Comparison of ENCODE assay signal across 8 cellular contexts in genomic region chr2:231785822-231786176, GRCh38. TPM values are rescaled to one million over a fixed set of nuclear protein-coding genes. Genes with fewer than 3 reads are reported as not detected.
A peak's percentile ranks its signal among the peaks of the same experiment; 100 is the strongest.
DNase-seq lines count a peak whose midpoint lies in the region; ATAC-seq, FAIRE-seq and TF ChIP-seq lines count a peak whose summit lies in the region.

No MANE protein-coding gene starts in this region.

- RAD21 ChIA-PET in HCT116 (lab: Charles Lee; ENCODE audit: low non-redundant PET in 1 of 2, low total read pairs in 2 of 2, uncharacterized antibody in 2 of 2, unreplicated experiment in 2 of 2) (no interaction called here), GM12878 (lab: Charles Lee; ENCODE audit: unreplicated experiment) (interaction anchor here (0.6 to 3.4 kb wide), 14 partner anchors 13 to 172 kb away, joined by 3 to 20 read pairs (median 6); partner anchors contain the start of gene PTMA)

- H3K79me2 ChIP-seq in HCT116 (ENCODE audit: insufficient read depth, low read length) (peaks cover 52% of the 10 kb centered on the region), GM12878 (ENCODE audit: control insufficient read depth, insufficient read depth, low read length) (peaks cover 39% of the 10 kb centered on the region)

- in situ Hi-C loops in GM12878 (cut with MboI), result no loop called here
- in situ Hi-C loops in G401 (cut with HindIII; ENCODE audit: low sequenced_read_pairs), result no loop called here

- under 1% methylated on average over 6 of the region's 6 CpGs for WGBS in GM12878 (ENCODE audit: insufficient coverage, insufficient replicate concordance, low lambda C conversion rate, missing lambda C conversion rate)
- 41 to 59% methylated on average over 6 of the region's 6 CpGs for WGBS in mesodermal cell (ENCODE audit: insufficient coverage in 2 of 2), 2 experiments

- H3K36me3 ChIP-seq in HCT116 (ENCODE audit: control insufficient read depth in 1 of 2, insufficient read depth in 2 of 2, low read length in 2 of 2) (peaks cover 4 to 15% of the 10 kb centered on the region in 2 experiments; a peak in 3 of 4 replicates), GM12878 (ENCODE audit: control insufficient read depth in 2 of 2, insufficient read depth in 2 of 2, low read length in 1 of 2) (peaks cover 0 to 2% of the 10 kb centered on the region in 2 experiments; a peak in 1 of 4 replicates), mesodermal cell (ENCODE audit: control insufficient read depth, insufficient read depth, low read length) (peaks cover 27% of the 10 kb centered on the region)

- intact Hi-C loops in HCT116 (cut with micrococcal nuclease) (loop anchor here (5.0 kb wide), 2 partner anchors 108 to 173 kb away; no protein-coding TSS in a partner anchor), GM12878 (cut with micrococcal nuclease; ENCODE audit: unreplicated experiment) (no loop called here)

- POLR2A ChIA-PET in AG04449 (lab: Yijun Ruan, JAX), result interaction anchor here (0.7 kb wide), 1 partner anchor 114 kb away, joined by 3 read pairs; no protein-coding TSS in a partner anchor
- POLR2A ChIA-PET in HCT116 (lab: Charles Lee), result no interaction called here
- POLR2A ChIA-PET in GM12878 (lab: Charles Lee), result interaction anchor here (0.6 to 2.0 kb wide), 8 partner anchors 16 to 174 kb away, joined by 3 to 6 read pairs (median 4); partner anchors contain the start of gene PTMA

- H3K4me1 ChIP-seq in HCT116 (ENCODE audit: control insufficient read depth in 1 of 2, insufficient read depth in 2 of 2, low read length in 2 of 2), result peaks cover 11 to 23% of the 10 kb centered on the region in 2 experiments
- H3K4me1 ChIP-seq in GM12878 (ENCODE audit: control insufficient read depth, insufficient read depth, low read length), result peaks cover 13% of the 10 kb centered on the region
- H3K4me1 ChIP-seq in mesodermal cell (ENCODE audit: control insufficient read depth, insufficient read depth, low read length, poor library complexity, severe bottlenecking), result peaks cover 7% of the 10 kb centered on the region

- H2AFZ ChIP-seq in HCT116 (ENCODE audit: low read depth, low read length, poor library complexity, severe bottlenecking), result peak overlapping the region; percentile 3
- peak overlapping the region; percentile 86 for H2AFZ ChIP-seq in GM12878 (ENCODE audit: control insufficient read depth, low read depth, low read length)

- H3K4me2 ChIP-seq in HCT116 (ENCODE audit: low read length), result peak overlapping the region; percentile 84
- peak overlapping the region; percentile 90 for H3K4me2 ChIP-seq in GM12878 (ENCODE audit: control insufficient read depth, insufficient read depth)

- ATAC-seq in HCT116, result no peak
- ATAC-seq in GM12878, result peak; percentile 36

- no peak for TF ChIP-seq EP300 in GM12878 (IDR thresholded peaks at IDR 0.05; ENCODE audit: borderline replicate concordance in 1 of 2, control insufficient read depth in 1 of 2, low read depth in 2 of 2, low read length in 2 of 2)

- TF ChIP-seq RAD21 in HCT116 (IDR thresholded peaks at IDR 0.05; ENCODE audit: low read depth), result no peak
- TF ChIP-seq RAD21 in GM12878 (IDR thresholded peaks at IDR 0.05; ENCODE audit: insufficient read depth, low read depth, low read length), result no peak

- H3K9me3 ChIP-seq in HCT116 (ENCODE audit: control insufficient read depth in 1 of 2, insufficient read depth in 1 of 2, low read depth in 1 of 2, low read length in 2 of 2), result no peaks in the 10 kb centered on the region
- H3K9me3 ChIP-seq in GM12878 (replicated peaks; ENCODE audit: control insufficient read depth, insufficient read depth, low read length), result no peaks in the 10 kb centered on the region
- H3K9me3 ChIP-seq in mesodermal cell (ENCODE audit: control insufficient read depth, low read length), result no peaks in the 10 kb centered on the region

- BruUV-seq in HCT116 (replicated peaks; lab: Mats Ljungman, UMichigan) (TSS peak; percentile 72), GM12878 (replicated peaks; lab: Mats Ljungman, UMichigan) (no TSS peak)

- TF ChIP-seq POLR2A in HCT116 (IDR thresholded peaks at IDR 0.05; ENCODE audit: borderline replicate concordance, extremely low read depth, insufficient read depth, insufficient read length) (no peak), GM12878 (IDR thresholded peaks at IDR 0.05; ENCODE audit: low read depth, low read length) (no peak)

- SMC1A ChIA-PET in GM12878 (lab: Charles Lee; ENCODE audit: uncharacterized antibody, unreplicated experiment), result interaction anchor here (0.6 to 3.2 kb wide), 7 partner anchors 10 to 110 kb away, joined by 3 to 20 read pairs (median 8); no protein-coding TSS in a partner anchor

- H3K27me3 ChIP-seq in HCT116 (ENCODE audit: insufficient read depth, low read length) (no peaks in the 10 kb centered on the region), GM12878 (replicated peaks in 1 of 2; ENCODE audit: control insufficient read depth in 2 of 2, insufficient read depth in 2 of 2, low read length in 1 of 2) (no peaks in the 10 kb centered on the region)

- TF ChIP-seq CTCF in AG04449 (IDR thresholded peaks at IDR 0.05; ENCODE audit: insufficient read depth, low read length, missing control alignments), result no peak
- TF ChIP-seq CTCF in HCT116 (IDR thresholded peaks at IDR 0.05 in 2 of 3, conservative IDR thresholded peaks at IDR 0.05 in 1 of 3; ENCODE audit: borderline replicate concordance in 1 of 3, insufficient read depth in 1 of 3, low read depth in 2 of 3, low read length in 2 of 3), result no peak
- no peak for TF ChIP-seq CTCF in GM12878 (IDR thresholded peaks at IDR 0.05 in 2 of 3, conservative IDR thresholded peaks at IDR 0.05 in 1 of 3; ENCODE audit: control insufficient read depth in 2 of 3, extremely low read depth in 1 of 3, insufficient read depth in 1 of 3, low read depth in 3 of 3, low read length in 3 of 3)

- H3K4me3 ChIP-seq in AG04449 (ENCODE audit: low read depth, low read length) (peak overlapping the region; percentile 99), HCT116 (replicated peaks in 1 of 2; ENCODE audit: low read depth in 1 of 2, low read length in 2 of 2) (peak overlapping the region; percentile 87 to 95), GM12878 (peak overlapping the region; percentile 91), mesodermal cell (ENCODE audit: extremely low read depth, insufficient read depth, low read length, poor library complexity, severe bottlenecking) (peak overlapping the region; percentile 80)

- H3K9ac ChIP-seq in HCT116 (ENCODE audit: low read length), result peak overlapping the region; percentile 65
- peak overlapping the region; percentile 68 for H3K9ac ChIP-seq in GM12878 (ENCODE audit: control insufficient read depth, insufficient read depth, low read length)

- H4K20me1 ChIP-seq in HCT116 (ENCODE audit: insufficient read depth) (no peaks in the 10 kb centered on the region), GM12878 (ENCODE audit: control insufficient read depth, insufficient read depth) (no peaks in the 10 kb centered on the region)

- CTCF ChIA-PET in AG04449 (lab: Yijun Ruan, JAX), result interaction anchor here (0.6 to 3.9 kb wide), 15 partner anchors 8 to 177 kb away, joined by 3 to 35 read pairs (median 4); no protein-coding TSS in a partner anchor
- CTCF ChIA-PET in HCT116 (lab: Charles Lee), result interaction anchor here (1.1 kb wide), 1 partner anchor 15 kb away, joined by 3 read pairs; no protein-coding TSS in a partner anchor
- CTCF ChIA-PET in GM12878 (lab: Yijun Ruan, JAX), result interaction anchor here (1.0 to 3.4 kb wide), 10 partner anchors 9 to 173 kb away, joined by 3 to 31 read pairs (median 6); no protein-coding TSS in a partner anchor

- DNase-seq in AG04449 (ENCODE audit: low read depth, low spot score) (no peak), HCT116 (ENCODE audit: low read depth, low spot score) (no peak), GM12878 (ENCODE audit: low read depth, low spot score) (no peak), GM19238 (ENCODE audit: insufficient read length, low spot score) (no peak), AG08395 (ENCODE audit: low spot score) (no peak), NCI-H1694 treated with DMSO at 0.1 percent for 48 hours (lab: John Stamatoyannopoulos, UW) (no peak), G401 (ENCODE audit: low spot score) (no peak)

- FAIRE-seq in GM12878 (lab: Jason Lieb, UNC), result no peak

- no peaks in the 10 kb centered on the region for H3K9me2 ChIP-seq in HCT116 (ENCODE audit: insufficient read depth)

- H3K27ac ChIP-seq in HCT116 (ENCODE audit: low read depth, low read length) (peak overlapping the region; percentile 83), GM12878 (ENCODE audit: control insufficient read depth, insufficient read depth) (peak overlapping the region; percentile 71), mesodermal cell (ENCODE audit: low read depth, low read length, severe bottlenecking) (peak overlapping the region; percentile 92)

RNA-seq across cellular contexts. Expression of gene COPS7B, which starts 0.4 kb away (rescaled TPM):
- total RNA-seq in HCT116 (2021; ENCODE audit: unreplicated experiment) (52.9 TPM), GM12878 (2014; rRNA removed) (30.6 and 40.2 TPM in 2 replicates), GM12878 (2014; rRNA removed; fragmentation: Illumina TruSeq; extraction: Trizol) (17.6 and 18.0 TPM in 2 replicates), GM12878 (2021) (37.1 and 40.6 TPM in 2 replicates)
- 30.9 and 37.5 TPM in 2 replicates for polyA plus RNA-seq in HCT116 (2012)
- total RNA-seq in GM12878 (2013; cell fraction: nucleolus; rRNA removed), result 55.7 and 60.4 TPM in 2 replicates
- 21.9 TPM for polyA plus RNA-seq in GM12878 (2011; ENCODE audit: low read depth)
- polyA plus RNA-seq in GM12878 (2011; rRNA removed) (46.6 and 58.8 TPM in 2 replicates), GM12878 (2014; fragmentation: Illumina TruSeq; extraction: Trizol) (28.5 and 39.0 TPM in 2 replicates), GM12878 (2014; fragmentation: Nextera tagmentation; extraction: Ambion mirVana) (1 to 10 TPM; 6.3 to 9.6 TPM), GM12878 (2014; rRNA removed) (46.6 and 50.3 TPM in 2 replicates), GM12878 (2016; fragmentation: Nextera tagmentation; extraction: Ambion mirVana) (10 to 100 TPM; 42.8 to 44.1 TPM)
- polyA plus RNA-seq in GM12878 (2011; cell fraction: cytosol; rRNA removed), result 60.4 and 61.3 TPM in 2 replicates
- polyA plus RNA-seq in GM12878 (2011; cell fraction: nucleus; rRNA removed), result 87.3 and 94.7 TPM in 2 replicates
- 23.0 and 28.6 TPM in 2 replicates for polyA plus RNA-seq in GM12878 (2012)
- 33.9 and 37.1 TPM in 2 replicates for polyA minus RNA-seq in GM12878 (2011; rRNA and poly(A)+ RNA removed)
- 17.0 and 17.6 TPM in 2 replicates for polyA minus RNA-seq in GM12878 (2011; cell fraction: cytosol; rRNA and poly(A)+ RNA removed)
- polyA minus RNA-seq in GM12878 (2011; cell fraction: nucleus; rRNA and poly(A)+ RNA removed), result 18.7 and 28.3 TPM in 2 replicates
- polyA plus RNA-seq in mesodermal cell (2013, experiment 1 of 2), result 65.3 TPM
- polyA plus RNA-seq in mesodermal cell (2013, experiment 2 of 2), result 52.1 TPM
- 60.0 and 96.3 TPM in 2 replicates for total RNA-seq in G401 (2014; rRNA removed; shearing (Covaris generic))

RNA-seq across cellular contexts. Expression of gene PDE6D, which starts 4.7 kb away (rescaled TPM):
- total RNA-seq in HCT116 (2021; ENCODE audit: unreplicated experiment) (26.6 TPM), GM12878 (2014; rRNA removed) (51.1 and 56.9 TPM in 2 replicates), GM12878 (2014; rRNA removed; fragmentation: Illumina TruSeq; extraction: Trizol) (46.0 and 48.0 TPM in 2 replicates), GM12878 (2021) (39.2 and 42.6 TPM in 2 replicates)
- polyA plus RNA-seq in HCT116 (2012), result 20.2 and 26.9 TPM in 2 replicates
- 32.4 and 37.4 TPM in 2 replicates for total RNA-seq in GM12878 (2013; cell fraction: nucleolus; rRNA removed)
- 27.4 TPM for polyA plus RNA-seq in GM12878 (2011; ENCODE audit: low read depth)
- polyA plus RNA-seq in GM12878 (2011; rRNA removed) (62.5 and 66.9 TPM in 2 replicates), GM12878 (2014; fragmentation: Illumina TruSeq; extraction: Trizol) (66.2 and 86.5 TPM in 2 replicates), GM12878 (2014; fragmentation: Nextera tagmentation; extraction: Ambion mirVana) (10 to 100 TPM in 1 of 2 experiments, 1 to 10 TPM in 1; 8.2 to 15.9 TPM), GM12878 (2014; rRNA removed) (47.2 and 61.3 TPM in 2 replicates), GM12878 (2016; fragmentation: Nextera tagmentation; extraction: Ambion mirVana) (10 to 100 TPM; 68.9 to 69.4 TPM)
- polyA plus RNA-seq in GM12878 (2011; cell fraction: cytosol; rRNA removed), result 51.4 and 53.3 TPM in 2 replicates
- 20.3 and 28.7 TPM in 2 replicates for polyA plus RNA-seq in GM12878 (2011; cell fraction: nucleus; rRNA removed)
- 22.3 and 25.5 TPM in 2 replicates for polyA plus RNA-seq in GM12878 (2012)
- polyA minus RNA-seq in GM12878 (2011; rRNA and poly(A)+ RNA removed), result 23.3 and 31.5 TPM in 2 replicates
- polyA minus RNA-seq in GM12878 (2011; cell fraction: cytosol; rRNA and poly(A)+ RNA removed), result 5.5 and 7.0 TPM in 2 replicates
- polyA minus RNA-seq in GM12878 (2011; cell fraction: nucleus; rRNA and poly(A)+ RNA removed), result 6.2 and 8.4 TPM in 2 replicates
- polyA plus RNA-seq in mesodermal cell (2013, experiment 1 of 2), result 41.4 TPM
- 37.1 TPM for polyA plus RNA-seq in mesodermal cell (2013, experiment 2 of 2)
- total RNA-seq in G401 (2014; rRNA removed; shearing (Covaris generic)), result 54.4 and 68.2 TPM in 2 replicates
